21 cellular contexts compared by ENCODE assay signal in the genomic region with DNA sequence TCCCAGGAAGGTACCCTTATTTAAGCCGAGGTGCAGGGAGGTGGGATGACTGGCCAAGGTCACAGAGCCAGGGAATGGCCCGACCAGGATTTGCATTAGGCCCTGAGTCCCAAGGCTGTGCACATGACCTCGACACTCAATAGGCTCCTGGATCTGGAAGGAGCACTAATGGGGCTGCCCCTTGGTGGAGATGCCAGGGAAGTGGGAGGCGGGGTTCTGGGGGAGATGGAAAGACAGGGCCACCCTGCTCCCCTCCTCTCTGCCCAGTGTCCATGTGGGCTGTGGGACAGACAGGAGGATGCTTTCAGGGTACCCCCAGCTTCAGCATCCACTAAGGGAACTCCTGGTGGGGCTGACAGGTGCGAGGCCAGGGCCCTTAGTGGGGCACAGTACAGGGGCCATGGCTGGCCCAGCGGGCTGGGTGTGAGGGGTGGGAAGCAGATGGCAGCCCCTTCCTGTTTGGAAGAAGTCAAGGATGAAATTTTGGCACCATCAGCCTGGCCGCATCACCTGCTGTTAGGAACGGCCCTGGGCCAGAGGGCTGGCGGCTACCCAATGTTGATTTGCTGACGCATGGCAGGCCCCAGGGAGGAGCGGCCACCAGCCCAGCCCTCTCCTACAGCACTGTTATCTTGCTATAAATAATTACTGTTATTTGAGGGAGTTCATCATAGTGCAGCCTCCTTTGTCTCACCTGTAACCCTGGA. TPM values are rescaled to one million over a fixed set of nuclear protein-coding genes. Genes with fewer than 3 reads are reported as not detected.
DNase-seq lines count a peak whose midpoint lies in the region; ATAC-seq and TF ChIP-seq lines count a peak whose summit lies in the region.
"Had no signal": no experiment of that assay in that cellular context is flagged by ENCODE, and none has a peak within 500 bp of the region (broad histone marks: within the 10 kb centered on the region; RNA-seq: fewer than 3 reads in every experiment).

No MANE protein-coding gene starts in this region.

- H3K4me1 ChIP-seq in mammary epithelial cell (ENCODE audit: insufficient read depth, low read length) (no peaks in the 10 kb centered on the region), skeletal muscle tissue (ENCODE audit: control insufficient read depth in 3 of 3, insufficient read depth in 3 of 3, low read length in 3 of 3) (peaks cover 61 to 93% (median 67%) of the 10 kb centered on the region in 3 donors)
- H3K4me1 ChIP-seq: thyroid gland had no signal

- H3K9ac ChIP-seq in mammary epithelial cell (ENCODE audit: insufficient read depth, low read length) (no peak overlapping the region), skeletal muscle tissue (ENCODE audit: low read depth in 1 of 3, low read length in 3 of 3) (peak overlapping the region; percentile 66 to 83 (median 70))

- H3K36me3 Mint-ChIP-seq in MCF 10A (ENCODE audit: insufficient read depth, unreplicated experiment), result no peaks in the 10 kb centered on the region
- H3K36me3 Mint-ChIP-seq in activated naive CD8-positive, alpha-beta T cell treated with anti-CD3 and anti-CD28 coated beads, Interleukin-2, amount 50 U/mL, for 24 hours (ENCODE audit: low read depth), result no peaks in the 10 kb centered on the region

- no peak overlapping the region for H3K27ac Mint-ChIP-seq in MCF 10A (ENCODE audit: low read depth, unreplicated experiment)
- H3K27ac Mint-ChIP-seq in activated naive CD8-positive, alpha-beta T cell treated with anti-CD3 and anti-CD28 coated beads, Interleukin-2, amount 50 U/mL, for 24 hours, result no peak overlapping the region
- H3K27ac Mint-ChIP-seq: activated CD4-positive, alpha-beta T cell treated with anti-CD3 and anti-CD28 coated beads, Interleukin-2, amount 10 ng/mL, durations not matched to agents 7 days and 5 days; CD4-positive, alpha-beta T cell; IgD-negative memory B cell had no signal

- no peak overlapping the region for H3K4me3 ChIP-seq in mammary epithelial cell (replicated peaks in 1 of 3; ENCODE audit: insufficient read depth in 1 of 3, low read depth in 2 of 3, low read length in 3 of 3)
- H3K4me3 ChIP-seq in skeletal muscle tissue (ENCODE audit: low read length in 3 of 3), result peak overlapping the region in 2 of 3 donors; percentile 27 to 49
- H3K4me3 ChIP-seq: thyroid gland had no signal

- no peak overlapping the region for H3K4me3 Mint-ChIP-seq in MCF 10A (ENCODE audit: unreplicated experiment)
- H3K4me3 Mint-ChIP-seq in activated naive CD8-positive, alpha-beta T cell treated with anti-CD3 and anti-CD28 coated beads, Interleukin-2, amount 50 U/mL, for 24 hours, result no peak overlapping the region
- H3K4me3 Mint-ChIP-seq: activated CD4-positive, alpha-beta T cell treated with anti-CD3 and anti-CD28 coated beads, Interleukin-2, amount 10 ng/mL, durations not matched to agents 7 days and 5 days; CD4-positive, alpha-beta T cell; IgD-negative memory B cell; neural crest cell had no signal

- H2AFZ ChIP-seq in mammary epithelial cell (ENCODE audit: low read depth, low read length), result no peak overlapping the region

- no peaks in the 10 kb centered on the region for H3K9me3 ChIP-seq in mammary epithelial cell (replicated peaks; ENCODE audit: insufficient read depth, low read length)
- H3K9me3 ChIP-seq in skeletal muscle tissue (ENCODE audit: control insufficient read depth in 3 of 3, low read length in 3 of 3), result no peaks in the 10 kb centered on the region
- H3K9me3 ChIP-seq: thyroid gland had no signal

- POLR2A ChIA-PET in MCF 10A (lab: Yijun Ruan, JAX), result no interaction called here

- H3K36me3 ChIP-seq in mammary epithelial cell (ENCODE audit: insufficient read depth, low read length) (no peaks in the 10 kb centered on the region), skeletal muscle tissue (ENCODE audit: control insufficient read depth in 3 of 3, insufficient read depth in 3 of 3, low read length in 3 of 3) (no peaks in the 10 kb centered on the region)
- H3K36me3 ChIP-seq: thyroid gland had no signal

- intact Hi-C loops in MCF 10A (cut with micrococcal nuclease), result no loop called here
- intact Hi-C loops in mammary epithelial cell (cut with micrococcal nuclease), result no loop called here

- peaks cover 29% of the 10 kb centered on the region for H3K27me3 Mint-ChIP-seq in MCF 10A (ENCODE audit: insufficient read depth, unreplicated experiment)
- peaks cover 26% of the 10 kb centered on the region for H3K27me3 Mint-ChIP-seq in activated naive CD8-positive, alpha-beta T cell treated with anti-CD3 and anti-CD28 coated beads, Interleukin-2, amount 50 U/mL, for 24 hours

- ATAC-seq in GM18868 (IDR thresholded peaks at IDR 0.05; ENCODE audit: unreplicated experiment), result no peak
- no peak for ATAC-seq in activated naive CD8-positive, alpha-beta T cell treated with anti-CD3 and anti-CD28 coated beads, Interleukin-2, amount 50 U/mL, for 24 hours

- DNase-seq in MCF 10A (ENCODE audit: unreplicated experiment), result peak; percentile 42
- no peak for DNase-seq in mammary epithelial cell
- DNase-seq in NCI-H2171 (lab: John Stamatoyannopoulos, UW), result peak; percentile 44
- DNase-seq in astrocyte of the hippocampus (ENCODE audit: low read depth, low spot score), result peak; percentile 44
- no peak for DNase-seq in activated naive CD8-positive, alpha-beta T cell treated with anti-CD3 and anti-CD28 coated beads, Interleukin-2, amount 50 U/mL, for 24 hours
- DNase-seq in GF-D8 (lab: John Stamatoyannopoulos, UW), result no peak
- DNase-seq: activated CD4-positive, alpha-beta T cell treated with anti-CD3 and anti-CD28 coated beads, Interleukin-2, amount 10 ng/mL, durations not matched to agents 7 days and 5 days; activated naive CD4-positive, alpha-beta T cell; CD4-positive, alpha-beta T cell; HCEC 1CT; MV-4-11; NK-92 treated with Interleukin-12 subunit alpha and Interleukin-12 subunit beta, amount 100 ng/mL, for 24 hours; thyroid gland had no signal

- no peaks in the 10 kb centered on the region for H3K79me2 ChIP-seq in mammary epithelial cell (ENCODE audit: insufficient read depth, low read length)

- dilution Hi-C loops in mammary epithelial cell (cut with HindIII; ENCODE audit: low sequenced_read_pairs), result no loop called here

- BruUV-seq in MCF 10A (replicated peaks; lab: Mats Ljungman, UMichigan), result no TSS peak
- BruUV-seq in mammary epithelial cell (replicated peaks; lab: Mats Ljungman, UMichigan), result no TSS peak

- H3K27me3 ChIP-seq in mammary epithelial cell (ENCODE audit: insufficient read depth, low read length) (no peaks in the 10 kb centered on the region), skeletal muscle tissue (ENCODE audit: control insufficient read depth in 3 of 3, insufficient read depth in 3 of 3, low read length in 3 of 3) (peaks cover 0 to 6% (median 0%) of the 10 kb centered on the region in 3 donors)
- H3K27me3 ChIP-seq: thyroid gland had no signal

- H4K20me1 ChIP-seq in mammary epithelial cell (ENCODE audit: insufficient read depth, low read length), result no peaks in the 10 kb centered on the region

- H3K4me1 Mint-ChIP-seq in MCF 10A (ENCODE audit: insufficient read depth, unreplicated experiment), result no peaks in the 10 kb centered on the region
- H3K4me1 Mint-ChIP-seq in activated naive CD8-positive, alpha-beta T cell treated with anti-CD3 and anti-CD28 coated beads, Interleukin-2, amount 50 U/mL, for 24 hours, result peaks cover 3% of the 10 kb centered on the region
- H3K4me1 Mint-ChIP-seq: activated CD4-positive, alpha-beta T cell treated with anti-CD3 and anti-CD28 coated beads, Interleukin-2, amount 10 ng/mL, durations not matched to agents 7 days and 5 days had no signal

- CTCF ChIA-PET in MCF 10A (lab: Yijun Ruan, JAX) (no interaction called here), mammary epithelial cell (lab: Charles Lee; ENCODE audit: low non-redundant PET) (no interaction called here)

- no peaks in the 10 kb centered on the region for H3K9me3 Mint-ChIP-seq in MCF 10A (ENCODE audit: unreplicated experiment)
- no peaks in the 10 kb centered on the region for H3K9me3 Mint-ChIP-seq in activated naive CD8-positive, alpha-beta T cell treated with anti-CD3 and anti-CD28 coated beads, Interleukin-2, amount 50 U/mL, for 24 hours
- H3K9me3 Mint-ChIP-seq: activated CD4-positive, alpha-beta T cell treated with anti-CD3 and anti-CD28 coated beads, Interleukin-2, amount 10 ng/mL, durations not matched to agents 7 days and 5 days; CD4-positive, alpha-beta T cell; IgD-negative memory B cell; neural crest cell had no signal

- WGBS in mammary epithelial cell (ENCODE audit: low coverage, missing lambda C conversion rate), result 68% methylated on average over 11 of the region's 11 CpGs

- no peak overlapping the region for H3K27ac ChIP-seq in mammary epithelial cell (ENCODE audit: insufficient read depth, low read depth, low read length)
- H3K27ac ChIP-seq in skeletal muscle tissue (ENCODE audit: low read depth, low read length), result peak overlapping the region; percentile 93
- H3K27ac ChIP-seq: thyroid gland had no signal

- no peak overlapping the region for H3K4me2 ChIP-seq in mammary epithelial cell (ENCODE audit: insufficient read depth, low read depth, low read length)

- in situ Hi-C loops in mammary epithelial cell (cut with MboI; ENCODE audit: low sequenced_read_pairs in 2 of 2), result no loop called here

- TF ChIP-seq CTCF in MCF 10A (IDR thresholded peaks at IDR 0.05; ENCODE audit: unreplicated experiment), result no peak
- no peak for TF ChIP-seq CTCF in mammary epithelial cell (conservative IDR thresholded peaks at IDR 0.05 in 1 of 2, IDR thresholded peaks at IDR 0.05 in 1 of 2; ENCODE audit: extremely low read depth in 1 of 2, insufficient read depth in 1 of 2, low read depth in 1 of 2, low read length in 2 of 2)

RNA-seq across cellular contexts. Expression of a gene that starts 37.3 kb away (rescaled TPM):
- total RNA-seq in MCF 10A (2022) (not detected in 2 replicates), mammary epithelial cell (not detected), skeletal muscle tissue (3.7 TPM)
- polyA plus RNA-seq in mammary epithelial cell, result not detected
- polyA minus RNA-seq in mammary epithelial cell, result not detected
- total RNA-seq: activated CD4-positive, alpha-beta T cell treated with anti-CD3 and anti-CD28 coated beads, Interleukin-2, amount 10 ng/mL, durations not matched to agents 7 days and 5 days; CD4-positive, alpha-beta T cell; endothelial cell of umbilical vein; fibroblast of villous mesenchyme; kidney epithelial cell; pulmonary artery endothelial cell had no signal
- polyA plus RNA-seq: endothelial cell of umbilical vein, IgD-negative memory B cell had no signal

Comparison
In these comparisons a context has a peak if more than half of its experiments do, and no peak if none do; other contexts are left out.
1. DNase-seq: peak in MCF 10A (single experiment), NCI-H2171 (single experiment) and astrocyte of the hippocampus (single experiment); none in mammary epithelial cell (single experiment), activated naive CD8-positive, alpha-beta T cell treated with anti-CD3 and anti-CD28 coated beads, Interleukin-2, amount 50 U/mL, for 24 hours (single experiment) and GF-D8 (single experiment).
2. H3K4me3 ChIP-seq: peak in skeletal muscle tissue (2 of 3); none in mammary epithelial cell (0 of 3).